In the genomic region with DNA sequence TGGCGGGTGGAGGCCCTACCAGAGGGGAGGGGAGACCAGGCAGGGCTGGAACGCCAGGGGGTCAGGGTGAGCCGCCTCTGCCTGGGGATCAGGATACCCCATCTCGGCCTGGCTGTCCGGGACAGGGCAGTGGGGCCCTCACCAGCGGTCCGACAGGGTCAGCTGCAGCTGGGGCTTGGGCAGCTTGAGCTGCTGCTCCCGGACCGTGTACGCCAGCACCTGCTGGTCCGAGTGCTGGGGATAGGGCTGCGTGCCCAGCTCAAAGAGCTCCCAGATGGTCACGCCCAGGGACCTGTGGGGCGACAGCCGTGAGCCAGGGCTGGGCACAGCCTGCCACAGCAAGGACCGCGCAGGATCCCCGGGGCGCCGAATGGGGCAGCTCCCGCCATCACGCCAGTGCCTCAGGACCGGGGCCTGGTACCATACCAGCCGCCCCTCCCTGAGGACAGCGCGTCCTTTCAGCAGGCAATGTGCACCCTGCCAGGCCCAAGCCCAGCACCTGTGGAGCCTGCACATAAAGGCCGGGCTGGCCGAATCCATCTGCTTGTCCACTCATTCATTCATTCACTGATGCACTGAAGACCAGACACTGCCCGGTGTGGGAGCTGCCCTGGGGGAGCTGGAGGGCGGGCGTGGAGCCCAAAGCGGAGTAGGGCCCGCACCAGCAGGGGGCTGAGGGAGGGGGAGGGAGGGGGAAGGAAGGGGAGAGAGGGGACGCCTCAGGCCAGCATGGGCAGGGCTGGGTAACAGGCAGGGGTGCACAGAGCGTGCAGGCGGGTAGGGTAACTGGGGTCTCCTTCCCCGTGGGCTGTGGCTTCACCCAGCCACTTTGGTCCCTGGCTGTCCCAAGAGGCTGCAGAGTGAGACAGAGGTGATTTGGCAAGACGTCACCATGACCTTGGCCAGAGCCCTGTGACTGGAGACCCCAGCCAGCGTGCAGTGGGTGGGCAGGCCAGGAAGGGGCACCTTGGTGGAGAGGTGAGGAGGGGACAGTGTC, we compare ENCODE assay signal across 29 cellular contexts. TPM values are rescaled to one million over a fixed set of nuclear protein-coding genes. Genes with fewer than 3 reads are reported as not detected.
"Had no signal": no experiment of that assay in that cellular context is flagged by ENCODE, and none has a peak within 500 bp of the region (broad histone marks: within the 10 kb centered on the region; RNA-seq: fewer than 3 reads in every experiment).

No MANE protein-coding gene starts in this region.

- ATAC-seq: activated CD8-positive, alpha-beta T cell treated with anti-CD3 and anti-CD28 coated beads, Interleukin-2, amount 10 ng/mL, durations not matched to agents 7 days and 5 days; activated naive CD4-positive, alpha-beta T cell treated with anti-CD3 and anti-CD28 coated beads, Interleukin-2, amount 50 U/mL, for 72 hours; heart right ventricle; left colon; sciatic nerve; stimulated activated effector memory CD8-positive, alpha-beta T cell treated with anti-CD3 and anti-CD28 coated beads, Interleukin-12 subunit alpha, Interleukin-12 subunit beta, amount 100 ng/mL, for 72 hours; stimulated activated naive CD8-positive, alpha-beta T cell treated with anti-CD3 and anti-CD28 coated beads, Interleukin-15, amount 100 ng/mL, for 72 hours; upper lobe of right lung had no signal

- H3K27me3 ChIP-seq: ascending aorta, upper lobe of right lung had no signal

- H3K36me3 ChIP-seq: ascending aorta, brain microvascular endothelial cell, thoracic aorta, upper lobe of right lung had no signal

- H2AFZ ChIP-seq: parathyroid adenoma had no signal

- DNase-seq: activated CD4-positive, alpha-beta T cell treated with anti-CD3 and anti-CD28 coated beads, Interleukin-2, amount 10 ng/mL, durations not matched to agents 7 days and 5 days; activated CD4-positive, CD25-positive, alpha-beta regulatory T cell treated with anti-CD3 and anti-CD28 coated beads, Interleukin-2, amount 50 U/mL, for 72 hours; activated CD8-positive, alpha-beta T cell treated with anti-CD3 and anti-CD28 coated beads, Interleukin-2, amount 10 ng/mL, durations not matched to agents 7 days and 5 days; activated gamma-delta T cell; brain microvascular endothelial cell; effector CD4-positive, alpha-beta T cell; erythroblast; foreskin fibroblast; heart right ventricle; islet precursor cell; left colon; small intestine; stimulated activated CD4-positive, alpha-beta T cell treated with anti-CD3 and anti-CD28 coated beads, Interleukin-2, amount 100 ng/mL, for 24 hours; stimulated activated naive CD8-positive, alpha-beta T cell treated with anti-CD3 and anti-CD28 coated beads, Interleukin-15, amount 100 ng/mL, for 72 hours; upper lobe of right lung had no signal

- H3K27ac ChIP-seq: ascending aorta, brain microvascular endothelial cell, heart right ventricle, parathyroid adenoma, thoracic aorta, upper lobe of right lung had no signal

- H3K9me3 ChIP-seq: ascending aorta, heart right ventricle, thoracic aorta, upper lobe of right lung had no signal

- H3K4me1 ChIP-seq: ascending aorta, parathyroid adenoma, upper lobe of right lung had no signal

- H3K9ac ChIP-seq: parathyroid adenoma had no signal

- H3K4me3 ChIP-seq: ascending aorta, heart right ventricle, thoracic aorta, upper lobe of right lung had no signal

- FAIRE-seq: small intestine had no signal

- H3K79me2 ChIP-seq: parathyroid adenoma had no signal

RNA-seq across cellular contexts. Expression of gene PVALEF, which starts 42.0 kb away (rescaled TPM):
- total RNA-seq: activated CD4-positive, alpha-beta T cell treated with anti-CD3 and anti-CD28 coated beads, Interleukin-2, amount 10 ng/mL, durations not matched to agents 7 days and 5 days; activated CD8-positive, alpha-beta T cell treated with anti-CD3 and anti-CD28 coated beads, Interleukin-2, amount 10 ng/mL, durations not matched to agents 7 days and 5 days; activated naive CD4-positive, alpha-beta T cell treated with anti-CD3 and anti-CD28 coated beads, Interleukin-2, amount 50 U/mL, for 72 hours; activated T-helper 1 cell treated with anti-CD3 and anti-CD28 coated beads, Interleukin-12 subunit alpha, Interleukin-12 subunit beta, Interleukin-2, Interleukin-4 antibody, amounts not matched to agents 30 ng/mL and 10 ng/mL and 1 ng/mL, durations not matched to agents 14 hours and 24 hours and 36 hours; ascending aorta; fibroblast of lung; heart right ventricle; left colon; lower leg skin; mononuclear cell; myocyte; pulmonary artery endothelial cell; sciatic nerve; T-helper 2 cell treated with Interferon-gamma antibody and Interleukin-4, amounts not matched to agents 100 ng/mL and 5 ng/mL, for 36 hours; thoracic aorta; upper lobe of right lung had no signal
- polyA plus RNA-seq: adipose tissue, fibroblast of lung, heart right ventricle, small intestine had no signal
